ENCODE assay signal across 8 cellular contexts in genomic region chr22:40203568-40203967, GRCh38. TPM values are rescaled to one million over a fixed set of nuclear protein-coding genes. Genes with fewer than 3 reads are reported as not detected.
DNase-seq lines count a peak whose midpoint lies in the region; ATAC-seq, FAIRE-seq and TF ChIP-seq lines count a peak whose summit lies in the region.

No MANE protein-coding gene starts in this region.

- DNase-seq in GM12891 (ENCODE audit: insufficient read length, low spot score) (peak; percentile 38), OCI-M1 (lab: John Stamatoyannopoulos, UW) (no peak), hepatocyte (ENCODE audit: low spot score) (no peak), NCI-H1436 (lab: John Stamatoyannopoulos, UW) (no peak)
- DNase-seq in activated CD4-positive, alpha-beta memory T cell treated with anti-CD3 and anti-CD28 coated beads for 36 hours, result peak; percentile 45
- peak in 7 of 10 donors; percentile 16 to 72 (median 43) for DNase-seq in naive thymus-derived CD8-positive, alpha-beta T cell

- H3K27ac ChIP-seq in HEK293 (ENCODE audit: extremely low read depth, low read depth, low read length), result no peak overlapping the region
- H3K27ac ChIP-seq in hepatocyte, result no peak overlapping the region

- no peaks in the 10 kb centered on the region for H3K9me3 ChIP-seq in HEK293 (ENCODE audit: control insufficient read depth, insufficient read depth, low read depth, low read length)
- H3K9me3 ChIP-seq in hepatocyte (ENCODE audit: low read depth), result no peaks in the 10 kb centered on the region

- no peaks in the 10 kb centered on the region for H3K36me3 Mint-ChIP-seq in activated CD4-positive, alpha-beta memory T cell treated with anti-CD3 and anti-CD28 coated beads for 36 hours
- peaks cover 0 to 24% (median 2%) of the 10 kb centered on the region in 3 donors for H3K36me3 Mint-ChIP-seq in naive thymus-derived CD8-positive, alpha-beta T cell

- WGBS in hepatocyte (ENCODE audit: low lambda C conversion rate, missing lambda C conversion rate), result 73% methylated on average over 5 of the region's 5 CpGs

- no peaks in the 10 kb centered on the region for H3K9me3 Mint-ChIP-seq in activated CD4-positive, alpha-beta memory T cell treated with anti-CD3 and anti-CD28 coated beads for 36 hours
- H3K9me3 Mint-ChIP-seq in naive thymus-derived CD8-positive, alpha-beta T cell, result peaks cover 0 to 2% (median 0%) of the 10 kb centered on the region in 9 donors

- H3K4me1 ChIP-seq in HEK293 (ENCODE audit: control insufficient read depth, insufficient read depth, low read length), result peaks cover 23% of the 10 kb centered on the region
- peaks cover 16% of the 10 kb centered on the region for H3K4me1 ChIP-seq in hepatocyte (ENCODE audit: insufficient read depth)

- H3K27me3 Mint-ChIP-seq in activated CD4-positive, alpha-beta memory T cell treated with anti-CD3 and anti-CD28 coated beads for 36 hours, result no peaks in the 10 kb centered on the region
- H3K27me3 Mint-ChIP-seq in naive thymus-derived CD8-positive, alpha-beta T cell, result no peaks in the 10 kb centered on the region

- TF ChIP-seq CTCF in HEK293 (tag by site-specific recombination; IDR thresholded peaks at IDR 0.05) (no peak), hepatocyte (IDR thresholded peaks at IDR 0.05; ENCODE audit: poor library complexity) (no peak)

- peak overlapping the region; percentile 59 for H3K27ac Mint-ChIP-seq in activated CD4-positive, alpha-beta memory T cell treated with anti-CD3 and anti-CD28 coated beads for 36 hours
- H3K27ac Mint-ChIP-seq in naive thymus-derived CD8-positive, alpha-beta T cell, result peak overlapping the region; percentile 56 to 94 (median 90)

- no peaks in the 10 kb centered on the region for H3K9me2 ChIP-seq in hepatocyte (replicated peaks; ENCODE audit: insufficient read depth)

- H3K79me2 ChIP-seq in hepatocyte, result peaks cover 100% of the 10 kb centered on the region

- H2AFZ ChIP-seq in hepatocyte, result no peak overlapping the region

- ATAC-seq in naive thymus-derived CD8-positive, alpha-beta T cell, result peak; percentile 97 to 98
- no peak for ATAC-seq in HG03095 (IDR thresholded peaks at IDR 0.05; ENCODE audit: unreplicated experiment)

- peaks cover 67% of the 10 kb centered on the region for H4K20me1 ChIP-seq in hepatocyte (ENCODE audit: insufficient read depth, poor library complexity, severe bottlenecking)

- peak; percentile 78 for FAIRE-seq in GM12891 (lab: Jason Lieb, UNC)

- intact Hi-C loops in activated CD4-positive, alpha-beta memory T cell treated with anti-CD3 and anti-CD28 coated beads for 36 hours (cut with micrococcal nuclease), result no loop called here

- POLR2A ChIA-PET in HEK293 (lab: Yijun Ruan, JAX), result interaction anchor here (0.8 to 1.1 kb wide), 2 partner anchors 17 to 26 kb away, joined by 3 to 5 read pairs; partner anchors contain the start of gene TNRC6B
- POLR2A ChIA-PET in activated CD4-positive, alpha-beta memory T cell treated with anti-CD3 and anti-CD28 coated beads for 36 hours (lab: Charles Lee), result interaction anchor here (1.4 to 1.8 kb wide), 3 partner anchors 12 to 26 kb away, joined by 5 to 7 read pairs (median 6); partner anchors contain the start of gene TNRC6B
- POLR2A ChIA-PET in naive thymus-derived CD8-positive, alpha-beta T cell (lab: Charles Lee), result interaction anchor here (0.7 to 2.5 kb wide), 5 partner anchors 10 to 159 kb away, joined by 3 to 11 read pairs (median 6); partner anchors contain the start of gene TNRC6B

- CTCF ChIA-PET in HEK293 (lab: Yijun Ruan, JAX), result interaction anchor here (1.1 kb wide), 1 partner anchor 10 kb away, joined by 7 read pairs; no protein-coding TSS in a partner anchor
- CTCF ChIA-PET in activated CD4-positive, alpha-beta memory T cell treated with anti-CD3 and anti-CD28 coated beads for 36 hours (lab: Charles Lee), result interaction anchor here (0.9 kb wide), 1 partner anchor 11 kb away, joined by 3 read pairs; no protein-coding TSS in a partner anchor

- no peak overlapping the region for H3K4me3 ChIP-seq in HEK293 (ENCODE audit: low read depth, low read length)
- no peak overlapping the region for H3K4me3 ChIP-seq in hepatocyte

- H3K4me1 Mint-ChIP-seq in activated CD4-positive, alpha-beta memory T cell treated with anti-CD3 and anti-CD28 coated beads for 36 hours (ENCODE audit: low read depth), result peaks cover 70% of the 10 kb centered on the region
- H3K4me1 Mint-ChIP-seq in naive thymus-derived CD8-positive, alpha-beta T cell, result peaks cover 34 to 76% (median 66%) of the 10 kb centered on the region in 4 donors

- no peaks in the 10 kb centered on the region for H3K27me3 ChIP-seq in hepatocyte

- peak overlapping the region; percentile 7 for H3K4me3 Mint-ChIP-seq in activated CD4-positive, alpha-beta memory T cell treated with anti-CD3 and anti-CD28 coated beads for 36 hours
- peak overlapping the region; percentile 32 to 75 (median 66) for H3K4me3 Mint-ChIP-seq in naive thymus-derived CD8-positive, alpha-beta T cell

- no peaks in the 10 kb centered on the region for H3K36me3 ChIP-seq in HEK293 (ENCODE audit: control insufficient read depth in 2 of 2, insufficient read depth in 1 of 2, low read length in 2 of 2)
- H3K36me3 ChIP-seq in hepatocyte (replicated peaks; ENCODE audit: insufficient read depth, low read depth), result no peaks in the 10 kb centered on the region

- no peak for TF ChIP-seq POLR2A in GM12891 (IDR thresholded peaks at IDR 0.05; ENCODE audit: low read depth, low read length)

- H3K4me2 ChIP-seq in hepatocyte, result no peak overlapping the region

TF ChIP-seq in GM12891, 5 proteins besides CTCF, POLR2A, EP300 and RAD21:
- TF ChIP-seq SPI1 (IDR thresholded peaks at IDR 0.05; ENCODE audit: low read depth, low read length) (no peak), POU2F2 (IDR thresholded peaks at IDR 0.05; ENCODE audit: low read depth, low read length) (peak; percentile 61; the same call in 1 of the 2 replicates)

TF ChIP-seq in HEK293, 187 proteins besides CTCF, POLR2A, EP300 and RAD21:
- no peak for TF ChIP-seq ZNF837 (tag by site-specific recombination; IDR thresholded peaks at IDR 0.05)
- TF ChIP-seq ZNF544 (tag by site-specific recombination; IDR thresholded peaks at IDR 0.05), result no peak
- TF ChIP-seq ZNF366 (tag by site-specific recombination; conservative IDR thresholded peaks at IDR 0.05), result peak; percentile 45; the same call in 1 of the 2 replicates
- 0 out of 2 replicates have a peak, but pooled peaks have one; percentile 19 for TF ChIP-seq ZBTB48 (tag by site-specific recombination; IDR thresholded peaks at IDR 0.05)
- TF ChIP-seq ZBTB17 (tag by site-specific recombination; IDR thresholded peaks at IDR 0.05), result no peak
- TF ChIP-seq PRDM1 (tag by site-specific recombination; IDR thresholded peaks at IDR 0.05), result peak; percentile 9; the same call in 1 of the 2 replicates
- peak; percentile 25; the same call in 1 of the 2 replicates for TF ChIP-seq FEZF1 (tag by site-specific recombination; IDR thresholded peaks at IDR 0.05)
TF ChIP-seq in HEK293: peak in this region for 4.

RNA-seq across cellular contexts. Expression of gene TNRC6B, which starts 25.8 kb away (rescaled TPM):
- 6.6 TPM for polyA plus RNA-seq in GM12891 (2012; ENCODE audit: low read depth, missing spikeins)
- total RNA-seq in activated CD4-positive, alpha-beta memory T cell treated with anti-CD3 and anti-CD28 coated beads for 36 hours, result 10 to 100 TPM; 34.9 to 38.8 TPM
- total RNA-seq in naive thymus-derived CD8-positive, alpha-beta T cell, result 100 to 1,000 TPM; 134 to 142 TPM
- 100 to 1,000 TPM in 2 of 3 donors, 10 to 100 TPM in 1; 67.3 to 116 (median 115) TPM for polyA plus RNA-seq in naive thymus-derived CD8-positive, alpha-beta T cell
- 25.8 TPM in 2 replicates for total RNA-seq in hepatocyte
- 23.7 and 30.8 TPM in 2 replicates for polyA plus RNA-seq in hepatocyte

Comparison
In these comparisons a context has a peak if more than half of its experiments do, and no peak if none do; other contexts are left out.
1. DNase-seq: peak in GM12891 (single experiment), activated CD4-positive, alpha-beta memory T cell treated with anti-CD3 and anti-CD28 coated beads for 36 hours (single experiment) and naive thymus-derived CD8-positive, alpha-beta T cell (7 of 10); none in OCI-M1 (single experiment), hepatocyte (single experiment) and NCI-H1436 (single experiment).